11 cellular contexts compared by ENCODE assay signal in genomic region chr10:126906704-126907422, GRCh38. TPM values are rescaled to one million over a fixed set of nuclear protein-coding genes. Genes with fewer than 3 reads are reported as not detected.
DNase-seq lines count a peak whose midpoint lies in the region; ATAC-seq, FAIRE-seq and TF ChIP-seq lines count a peak whose summit lies in the region.
"Had no signal": no experiment of that assay in that cellular context is flagged by ENCODE, and none has a peak within 500 bp of the region (broad histone marks: within the 10 kb centered on the region; RNA-seq: fewer than 3 reads in every experiment).

No MANE protein-coding gene starts in this region.

- H4K20me1 ChIP-seq in astrocyte (ENCODE audit: insufficient read depth, low read length) (peaks cover 53% of the 10 kb centered on the region), MM.1S (ENCODE audit: insufficient read depth, low read length) (no peaks in the 10 kb centered on the region)

- H3K27ac Mint-ChIP-seq in HFFc6, result peak overlapping the region; percentile 90
- H3K27ac Mint-ChIP-seq in astrocyte (ENCODE audit: unreplicated experiment), result peak overlapping the region; percentile 89

- H2AFZ ChIP-seq in astrocyte (ENCODE audit: low read depth, low read length), result no peak overlapping the region
- no peak overlapping the region for H2AFZ ChIP-seq in MM.1S (ENCODE audit: low read length)

- no peaks in the 10 kb centered on the region for H3F3A ChIP-seq in MM.1S (ENCODE audit: insufficient read depth, low read length)

- no peaks in the 10 kb centered on the region for H3K9me3 Mint-ChIP-seq in HFFc6
- peaks cover 2% of the 10 kb centered on the region for H3K9me3 Mint-ChIP-seq in astrocyte (ENCODE audit: unreplicated experiment)

- H3K36me3 Mint-ChIP-seq in HFFc6 (ENCODE audit: low read depth) (peaks cover 30% of the 10 kb centered on the region), astrocyte (ENCODE audit: low read depth, unreplicated experiment) (peaks cover 9% of the 10 kb centered on the region)

- no peaks in the 10 kb centered on the region; the same call in 1 of the 2 replicates for H3K27me3 Mint-ChIP-seq in HFFc6 (ENCODE audit: insufficient read depth)
- H3K27me3 Mint-ChIP-seq in astrocyte (ENCODE audit: low read depth, unreplicated experiment), result no peaks in the 10 kb centered on the region

- H3K9me2 ChIP-seq in MM.1S (replicated peaks; ENCODE audit: insufficient read depth, low read length), result no peaks in the 10 kb centered on the region

- FAIRE-seq in astrocyte (lab: Jason Lieb, UNC), result no peak

- TF ChIP-seq CTCF in HFFc6 (IDR thresholded peaks at IDR 0.05), result no peak
- no peak for TF ChIP-seq CTCF in astrocyte (IDR thresholded peaks at IDR 0.05; ENCODE audit: insufficient read depth, low read depth, low read length)
- no peak for TF ChIP-seq CTCF in left lung (IDR thresholded peaks at IDR 0.05)
- no peak for TF ChIP-seq CTCF in MM.1S (IDR thresholded peaks at IDR 0.05; ENCODE audit: low read length)

- H3K4me3 ChIP-seq in astrocyte (ENCODE audit: insufficient read depth, low read depth, low read length), result peak overlapping the region; percentile 64
- peak overlapping the region; percentile 69 for H3K4me3 ChIP-seq in iPS-18a (ENCODE audit: low read length)
- peak overlapping the region; percentile 93 for H3K4me3 ChIP-seq in skeletal muscle satellite cell (ENCODE audit: low read length)
- peak overlapping the region in 1 of 2 donors; percentile 72 for H3K4me3 ChIP-seq in left lung
- no peak overlapping the region for H3K4me3 ChIP-seq in MM.1S (ENCODE audit: low read length)

- DNase-seq in HFFc6 (no peak), astrocyte (ENCODE audit: low read depth) (no peak), DMS 273 (lab: John Stamatoyannopoulos, UW; ENCODE audit: unreplicated experiment) (no peak), amniotic stem cell (lab: John Stamatoyannopoulos, UW) (no peak), left lung (no peak), MM.1S (no peak)
- DNase-seq: activated CD4-positive, CD25-positive, alpha-beta regulatory T cell treated with anti-CD3 and anti-CD28 coated beads, Interleukin-2, amount 50 U/mL, for 72 hours; GDM1; NCI-H510A treated with DMSO at 0.1 percent for 48 hours had no signal

- H3K27ac ChIP-seq in astrocyte (ENCODE audit: low read depth, low read length), result no peak overlapping the region
- H3K27ac ChIP-seq in iPS-18a (ENCODE audit: low read length), result no peak overlapping the region
- no peak overlapping the region for H3K27ac ChIP-seq in left lung
- no peak overlapping the region for H3K27ac ChIP-seq in MM.1S (ENCODE audit: low read length)

- H3K79me2 ChIP-seq in astrocyte (ENCODE audit: insufficient read depth, low read length) (peaks cover 65% of the 10 kb centered on the region), MM.1S (ENCODE audit: low read length) (no peaks in the 10 kb centered on the region)

- H3K4me3 Mint-ChIP-seq in HFFc6, result peak overlapping the region; percentile 93
- H3K4me3 Mint-ChIP-seq in astrocyte (ENCODE audit: unreplicated experiment), result peak overlapping the region; percentile 94

- H3K9ac ChIP-seq in astrocyte (ENCODE audit: low read length) (peak overlapping the region; percentile 89), iPS-18a (ENCODE audit: low read length) (no peak overlapping the region), skeletal muscle satellite cell (ENCODE audit: low read depth, low read length) (peak overlapping the region; percentile 90), MM.1S (ENCODE audit: low read length) (no peak overlapping the region)

- H3K36me3 ChIP-seq in astrocyte (ENCODE audit: insufficient read depth, low read length) (no peaks in the 10 kb centered on the region), iPS-18a (ENCODE audit: control insufficient read depth, low read depth, low read length) (peaks cover 5% of the 10 kb centered on the region), skeletal muscle satellite cell (ENCODE audit: insufficient read depth, low read length) (peaks cover 10% of the 10 kb centered on the region), left lung (no peaks in the 10 kb centered on the region), MM.1S (replicated peaks; ENCODE audit: insufficient read depth, low read length) (no peaks in the 10 kb centered on the region)

- H3K27me3 ChIP-seq in astrocyte (ENCODE audit: insufficient read depth, low read length) (no peaks in the 10 kb centered on the region), iPS-18a (ENCODE audit: control insufficient read depth, insufficient read depth, low read length) (no peaks in the 10 kb centered on the region), skeletal muscle satellite cell (ENCODE audit: control insufficient read depth, insufficient read depth, low read length) (no peaks in the 10 kb centered on the region), left lung (peaks cover 0 to 34% of the 10 kb centered on the region in 2 donors), MM.1S (replicated peaks; ENCODE audit: insufficient read depth, low read length) (no peaks in the 10 kb centered on the region)

- H3K9me3 ChIP-seq in astrocyte (ENCODE audit: insufficient read depth, low read depth, low read length) (no peaks in the 10 kb centered on the region), iPS-18a (ENCODE audit: control insufficient read depth, low read depth, low read length) (no peaks in the 10 kb centered on the region), skeletal muscle satellite cell (replicated peaks; ENCODE audit: low read length) (no peaks in the 10 kb centered on the region), left lung (no peaks in the 10 kb centered on the region), MM.1S (replicated peaks; ENCODE audit: insufficient read depth, low read length) (no peaks in the 10 kb centered on the region)

- H3K4me1 Mint-ChIP-seq in HFFc6 (ENCODE audit: low read depth) (peaks cover 71% of the 10 kb centered on the region), astrocyte (ENCODE audit: low read depth, unreplicated experiment) (peaks cover 18% of the 10 kb centered on the region)

- no peak for ATAC-seq in left lung

- intact Hi-C loops in left lung (cut with DNase I), result no loop called here

- H3K4me2 ChIP-seq in astrocyte (ENCODE audit: low read length), result peak overlapping the region; percentile 82
- H3K4me2 ChIP-seq in skeletal muscle satellite cell (ENCODE audit: low read length), result peak overlapping the region; percentile 84
- no peak overlapping the region for H3K4me2 ChIP-seq in MM.1S (ENCODE audit: low read depth, low read length)

- peaks cover 23% of the 10 kb centered on the region for H3K4me1 ChIP-seq in astrocyte (ENCODE audit: insufficient read depth, low read length)
- peaks cover 12% of the 10 kb centered on the region for H3K4me1 ChIP-seq in iPS-18a (ENCODE audit: control insufficient read depth, low read depth, low read length)
- H3K4me1 ChIP-seq in skeletal muscle satellite cell (ENCODE audit: control insufficient read depth, insufficient read depth, low read length), result peaks cover 28% of the 10 kb centered on the region
- H3K4me1 ChIP-seq in left lung, result peaks cover 11 to 23% of the 10 kb centered on the region in 2 donors
- no peaks in the 10 kb centered on the region for H3K4me1 ChIP-seq in MM.1S (ENCODE audit: low read length)

RNA-seq across cellular contexts. Expression of gene DOCK1, which starts 1.6 kb away (rescaled TPM):
- total RNA-seq in HFFc6 (2021; fragmentation: NEBNext Ultra II Directional; extraction: Animal tissue kit (Norgen Biotek cat#: 25700)), result 10 to 100 TPM; 50.6 to 59.9 (median 54.7) TPM
- total RNA-seq in astrocyte, result 42.5 and 45.0 TPM in 2 replicates
- 44.6 and 46.6 TPM in 2 replicates for total RNA-seq in skeletal muscle satellite cell (2012; rRNA removed)
- total RNA-seq in left lung, result 10 to 100 TPM; 46.4 to 47.4 TPM

Comparison
In these comparisons a context has a peak if more than half of its experiments do, and no peak if none do; other contexts are left out.
1. H3K9ac ChIP-seq: peak in astrocyte (single experiment) and skeletal muscle satellite cell (single experiment); none in iPS-18a (single experiment) and MM.1S (single experiment).